1 cellular context compared by ENCODE assay signal in genomic region chr19:46744005-46744691, GRCh38.
TF ChIP-seq lines count a peak whose summit lies in the region.

No MANE protein-coding gene starts in this region.

TF ChIP-seq in HepG2, 621 proteins besides CTCF, POLR2A, EP300 and RAD21:
- TF ChIP-seq GTF2F1 (IDR thresholded peaks at IDR 0.05; ENCODE audit: low read length) (no peak), ASH2L (IDR thresholded peaks at IDR 0.05; ENCODE audit: insufficient read length, low read depth, low read length) (no peak), ZNF557 (CRISPR knock-in tag; IDR thresholded peaks at IDR 0.05) (no peak), ZNF232 (CRISPR knock-in tag; IDR thresholded peaks at IDR 0.05; ENCODE audit: borderline replicate concordance) (no peak), ZNF770 (CRISPR knock-in tag; IDR thresholded peaks at IDR 0.05) (peak; percentile 81), SALL1 (CRISPR knock-in tag; IDR thresholded peaks at IDR 0.05) (no peak), ZBTB8A (CRISPR knock-in tag; IDR thresholded peaks at IDR 0.05; ENCODE audit: borderline replicate concordance, low read depth) (no peak), TERF1 (CRISPR knock-in tag; IDR thresholded peaks at IDR 0.05) (no peak)
